ENCODE assay signal across 8 cellular contexts in genomic region chr7:28155019-28155660, GRCh38. TPM values are rescaled to one million over a fixed set of nuclear protein-coding genes. Genes with fewer than 3 reads are reported as not detected.
DNase-seq lines count a peak whose midpoint lies in the region; ATAC-seq lines count a peak whose summit lies in the region.

No MANE protein-coding gene starts in this region.

- peaks cover 15% of the 10 kb centered on the region for H3K36me3 Mint-ChIP-seq in activated T-cell treated with anti-CD3 and anti-CD28 coated beads, Interleukin-2, amount 50 U/mL, for 4 hours (ENCODE audit: insufficient read depth)
- H3K36me3 Mint-ChIP-seq in stimulated activated effector memory CD8-positive, alpha-beta T cell treated with anti-CD3 and anti-CD28 coated beads, Interleukin-12 subunit alpha, Interleukin-12 subunit beta, amount 100 ng/mL, for 72 hours = no peaks in the 10 kb centered on the region

- peaks cover 67% of the 10 kb centered on the region for H3K4me1 Mint-ChIP-seq in activated T-cell treated with anti-CD3 and anti-CD28 coated beads, Interleukin-2, amount 50 U/mL, for 4 hours (ENCODE audit: low read depth)
- peaks cover 67% of the 10 kb centered on the region for H3K4me1 Mint-ChIP-seq in stimulated activated effector memory CD8-positive, alpha-beta T cell treated with anti-CD3 and anti-CD28 coated beads, Interleukin-12 subunit alpha, Interleukin-12 subunit beta, amount 100 ng/mL, for 72 hours

- peak; percentile 65 to 68 for ATAC-seq in activated T-cell treated with anti-CD3 and anti-CD28 coated beads, Interleukin-2, amount 50 U/mL, for 4 hours
- peak; percentile 79 for ATAC-seq in HG02938 (IDR thresholded peaks at IDR 0.05; ENCODE audit: unreplicated experiment)
- peak; percentile 78 for ATAC-seq in stimulated activated effector memory CD8-positive, alpha-beta T cell treated with anti-CD3 and anti-CD28 coated beads, Interleukin-12 subunit alpha, Interleukin-12 subunit beta, amount 100 ng/mL, for 72 hours

- peak overlapping the region; percentile 21 for H3K27ac Mint-ChIP-seq in stimulated activated effector memory CD8-positive, alpha-beta T cell treated with anti-CD3 and anti-CD28 coated beads, Interleukin-12 subunit alpha, Interleukin-12 subunit beta, amount 100 ng/mL, for 72 hours

- H3K27me3 Mint-ChIP-seq in activated T-cell treated with anti-CD3 and anti-CD28 coated beads, Interleukin-2, amount 50 U/mL, for 4 hours (ENCODE audit: low read depth) = no peaks in the 10 kb centered on the region

- no peaks in the 10 kb centered on the region for H3K9me3 Mint-ChIP-seq in activated T-cell treated with anti-CD3 and anti-CD28 coated beads, Interleukin-2, amount 50 U/mL, for 4 hours
- H3K9me3 Mint-ChIP-seq in stimulated activated effector memory CD8-positive, alpha-beta T cell treated with anti-CD3 and anti-CD28 coated beads, Interleukin-12 subunit alpha, Interleukin-12 subunit beta, amount 100 ng/mL, for 72 hours = no peaks in the 10 kb centered on the region

- no peak for DNase-seq in activated T-cell treated with anti-CD3 and anti-CD28 coated beads, Interleukin-2, amount 50 U/mL, for 4 hours
- no peak for DNase-seq in activated T-cell treated with anti-CD3 and anti-CD28 coated beads, Interleukin-2, amount 50 U/mL, for 48 hours
- DNase-seq in SIG-M5 (lab: John Stamatoyannopoulos, UW) = peak; percentile 76
- DNase-seq in stimulated activated effector memory CD8-positive, alpha-beta T cell treated with anti-CD3 and anti-CD28 coated beads, Interleukin-12 subunit alpha, Interleukin-12 subunit beta, amount 100 ng/mL, for 72 hours (ENCODE audit: low spot score in 2 of 2) = no peak
- DNase-seq in NCI-H2107 (lab: John Stamatoyannopoulos, UW) = no peak
- no peak for DNase-seq in NCI-H748 treated with DMSO at 0.1 percent for 48 hours (lab: John Stamatoyannopoulos, UW)
- no peak for DNase-seq in activated CD8-positive, alpha-beta memory T cell treated with anti-CD3 and anti-CD28 coated beads for 24 hours

- peak overlapping the region; percentile 7 for H3K4me3 Mint-ChIP-seq in activated T-cell treated with anti-CD3 and anti-CD28 coated beads, Interleukin-2, amount 50 U/mL, for 4 hours
- H3K4me3 Mint-ChIP-seq in stimulated activated effector memory CD8-positive, alpha-beta T cell treated with anti-CD3 and anti-CD28 coated beads, Interleukin-12 subunit alpha, Interleukin-12 subunit beta, amount 100 ng/mL, for 72 hours = peak overlapping the region; percentile 18

RNA-seq across cellular contexts. Expression of gene JAZF1, which starts 25.5 kb away (rescaled TPM):
- 10 to 100 TPM; 14.9 to 19.3 (median 19.0) TPM for total RNA-seq in activated T-cell treated with anti-CD3 and anti-CD28 coated beads, Interleukin-2, amount 50 U/mL, for 4 hours
